In genomic region chr22:43413826-43414225, GRCh38 we compare ENCODE assay signal across 1 cellular context.
TF ChIP-seq lines count a peak whose summit lies in the region.

No MANE protein-coding gene starts in this region.

TF ChIP-seq in HepG2, 621 proteins besides CTCF, POLR2A, EP300 and RAD21 (continued from another document):
- no peak for TF ChIP-seq ZBTB4 (CRISPR knock-in tag; IDR thresholded peaks at IDR 0.05; ENCODE audit: borderline replicate concordance)
- TF ChIP-seq PRDM4 (CRISPR knock-in tag; IDR thresholded peaks at IDR 0.05; ENCODE audit: borderline replicate concordance): no peak
- TF ChIP-seq ZFP36L2 (CRISPR knock-in tag; IDR thresholded peaks at IDR 0.05): no peak
- no peak for TF ChIP-seq ZNF652 (CRISPR knock-in tag; IDR thresholded peaks at IDR 0.05; ENCODE audit: borderline replicate concordance, low read depth)
- no peak for TF ChIP-seq SALL1 (CRISPR knock-in tag; IDR thresholded peaks at IDR 0.05)
- no peak for TF ChIP-seq ZNF232 (CRISPR knock-in tag; IDR thresholded peaks at IDR 0.05; ENCODE audit: borderline replicate concordance)
- no peak for TF ChIP-seq ZNF619 (CRISPR knock-in tag; IDR thresholded peaks at IDR 0.05)
- no peak for TF ChIP-seq ZNF772 (CRISPR knock-in tag; IDR thresholded peaks at IDR 0.05)
- TF ChIP-seq ZSCAN29 (CRISPR knock-in tag; conservative IDR thresholded peaks at IDR 0.05): no peak
TF ChIP-seq in HepG2: peak in this region for 0.
